ENCODE assay signal across 1 cellular context in the genomic region with DNA sequence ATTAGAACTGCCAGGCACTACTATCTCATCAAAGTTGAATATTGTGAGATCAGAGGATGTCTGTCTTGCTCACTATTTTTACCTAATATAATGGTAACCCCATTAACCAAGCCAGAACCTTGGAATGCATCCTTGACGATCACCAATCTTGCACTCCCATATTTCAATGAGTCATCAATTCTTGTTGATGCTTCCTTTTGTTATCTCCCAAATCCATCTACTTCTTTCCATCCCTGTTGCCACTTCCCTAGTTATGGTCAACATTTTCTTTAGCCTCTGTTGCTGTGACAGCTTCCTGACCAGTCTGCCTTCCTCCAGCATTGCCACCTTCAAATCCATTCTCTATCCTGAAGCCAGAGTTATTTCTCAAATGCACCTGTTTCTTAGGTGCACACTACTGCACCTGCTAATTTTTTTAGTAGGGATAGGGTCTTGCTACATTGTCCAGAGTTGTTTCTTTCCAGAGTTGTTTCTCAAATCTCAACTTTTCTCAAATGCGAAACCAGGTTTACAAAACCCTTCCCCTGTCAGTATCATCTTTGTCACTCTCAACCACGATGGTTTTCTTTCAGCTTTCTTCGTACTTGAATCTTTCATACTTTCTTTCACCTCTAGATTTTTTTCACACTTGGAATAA.
A peak's percentile ranks its signal among the peaks of the same experiment; 100 is the strongest.
TF ChIP-seq lines count a peak whose summit lies in the region.

No MANE protein-coding gene starts in this region.

TF ChIP-seq in K562, 482 proteins besides CTCF, POLR2A, EP300 and RAD21 (continued from another document and continues in another):
- TF ChIP-seq, protein P1, sequence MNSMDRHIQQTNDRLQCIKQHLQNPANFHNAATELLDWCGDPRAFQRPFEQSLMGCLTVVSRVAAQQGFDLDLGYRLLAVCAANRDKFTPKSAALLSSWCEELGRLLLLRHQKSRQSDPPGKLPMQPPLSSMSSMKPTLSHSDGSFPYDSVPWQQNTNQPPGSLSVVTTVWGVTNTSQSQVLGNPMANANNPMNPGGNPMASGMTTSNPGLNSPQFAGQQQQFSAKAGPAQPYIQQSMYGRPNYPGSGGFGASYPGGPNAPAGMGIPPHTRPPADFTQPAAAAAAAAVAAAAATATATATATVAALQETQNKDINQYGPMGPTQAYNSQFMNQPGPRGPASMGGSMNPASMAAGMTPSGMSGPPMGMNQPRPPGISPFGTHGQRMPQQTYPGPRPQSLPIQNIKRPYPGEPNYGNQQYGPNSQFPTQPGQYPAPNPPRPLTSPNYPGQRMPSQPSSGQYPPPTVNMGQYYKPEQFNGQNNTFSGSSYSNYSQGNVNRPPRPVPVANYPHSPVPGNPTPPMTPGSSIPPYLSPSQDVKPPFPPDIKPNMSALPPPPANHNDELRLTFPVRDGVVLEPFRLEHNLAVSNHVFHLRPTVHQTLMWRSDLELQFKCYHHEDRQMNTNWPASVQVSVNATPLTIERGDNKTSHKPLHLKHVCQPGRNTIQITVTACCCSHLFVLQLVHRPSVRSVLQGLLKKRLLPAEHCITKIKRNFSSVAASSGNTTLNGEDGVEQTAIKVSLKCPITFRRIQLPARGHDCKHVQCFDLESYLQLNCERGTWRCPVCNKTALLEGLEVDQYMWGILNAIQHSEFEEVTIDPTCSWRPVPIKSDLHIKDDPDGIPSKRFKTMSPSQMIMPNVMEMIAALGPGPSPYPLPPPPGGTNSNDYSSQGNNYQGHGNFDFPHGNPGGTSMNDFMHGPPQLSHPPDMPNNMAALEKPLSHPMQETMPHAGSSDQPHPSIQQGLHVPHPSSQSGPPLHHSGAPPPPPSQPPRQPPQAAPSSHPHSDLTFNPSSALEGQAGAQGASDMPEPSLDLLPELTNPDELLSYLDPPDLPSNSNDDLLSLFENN (IDR thresholded peaks at IDR 0.05; ENCODE audit: low read depth in 2 of 2, low read length in 2 of 2) = no peak
- TF ChIP-seq PTRF (tag; IDR thresholded peaks at IDR 0.05) (no peak), LARP7 (IDR thresholded peaks at IDR 0.05) (no peak), ZSCAN29 (IDR thresholded peaks at IDR 0.05) (no peak), GTF2B (IDR thresholded peaks at IDR 0.05; ENCODE audit: extremely low read depth, insufficient read length) (no peak), CLOCK (CRISPR knock-in tag; IDR thresholded peaks at IDR 0.05; ENCODE audit: borderline replicate concordance) (no peak), MAFK (IDR thresholded peaks at IDR 0.05; ENCODE audit: low read length) (peak; percentile 83), PHF8 (IDR thresholded peaks at IDR 0.05; ENCODE audit: borderline replicate concordance, low read length) (no peak), ETS2 (tag; IDR thresholded peaks at IDR 0.05; ENCODE audit: borderline replicate concordance, poor library complexity, severe bottlenecking) (no peak), PHF20 (IDR thresholded peaks at IDR 0.05; ENCODE audit: partially characterized antibody) (no peak), ZZZ3 (IDR thresholded peaks at IDR 0.05) (no peak), RB1 (IDR thresholded peaks at IDR 0.05; ENCODE audit: low read depth) (no peak), HDAC3 (IDR thresholded peaks at IDR 0.05; ENCODE audit: borderline replicate concordance, partially characterized antibody) (no peak), ZBTB12 (CRISPR knock-in tag; IDR thresholded peaks at IDR 0.05) (no peak), ZBTB43 (CRISPR knock-in tag; IDR thresholded peaks at IDR 0.05) (no peak), TBP (optimal IDR thresholded peaks at IDR 0.05; ENCODE audit: low read depth, low read length) (no peak), ZNF589 (CRISPR knock-in tag; IDR thresholded peaks at IDR 0.05; ENCODE audit: low read depth) (no peak), ZNF668 (CRISPR knock-in tag; IDR thresholded peaks at IDR 0.05) (no peak), E2F3 (CRISPR knock-in tag; IDR thresholded peaks at IDR 0.05) (no peak), NUFIP1 (IDR thresholded peaks at IDR 0.05; ENCODE audit: partially characterized antibody) (no peak), ID3 (CRISPR knock-in tag; IDR thresholded peaks at IDR 0.05) (no peak), ID3 (tag; IDR thresholded peaks at IDR 0.05) (no peak), ZBTB33 (CRISPR knock-in tag; IDR thresholded peaks at IDR 0.05) (no peak), GABPB1 (CRISPR knock-in tag; IDR thresholded peaks at IDR 0.05) (no peak), TFAP4 (CRISPR knock-in tag; IDR thresholded peaks at IDR 0.05; ENCODE audit: borderline replicate concordance) (no peak), THRB (CRISPR knock-in tag; conservative IDR thresholded peaks at IDR 0.05) (no peak), ZBTB7A (IDR thresholded peaks at IDR 0.05; ENCODE audit: borderline replicate concordance, control insufficient read depth, low read depth, low read length) (no peak), ZFX (CRISPR knock-in tag; IDR thresholded peaks at IDR 0.05) (no peak), FOSL1 (tag; conservative IDR thresholded peaks at IDR 0.05) (peak; percentile 89)
- TF ChIP-seq, protein P2, sequence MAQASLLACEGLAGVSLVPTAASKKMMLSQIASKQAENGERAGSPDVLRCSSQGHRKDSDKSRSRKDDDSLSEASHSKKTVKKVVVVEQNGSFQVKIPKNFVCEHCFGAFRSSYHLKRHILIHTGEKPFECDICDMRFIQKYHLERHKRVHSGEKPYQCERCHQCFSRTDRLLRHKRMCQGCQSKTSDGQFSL (CRISPR knock-in tag; IDR thresholded peaks at IDR 0.05) = no peak
- TF ChIP-seq, protein P2 (tag; IDR thresholded peaks at IDR 0.05) = no peak
- TF ChIP-seq, protein P3, sequence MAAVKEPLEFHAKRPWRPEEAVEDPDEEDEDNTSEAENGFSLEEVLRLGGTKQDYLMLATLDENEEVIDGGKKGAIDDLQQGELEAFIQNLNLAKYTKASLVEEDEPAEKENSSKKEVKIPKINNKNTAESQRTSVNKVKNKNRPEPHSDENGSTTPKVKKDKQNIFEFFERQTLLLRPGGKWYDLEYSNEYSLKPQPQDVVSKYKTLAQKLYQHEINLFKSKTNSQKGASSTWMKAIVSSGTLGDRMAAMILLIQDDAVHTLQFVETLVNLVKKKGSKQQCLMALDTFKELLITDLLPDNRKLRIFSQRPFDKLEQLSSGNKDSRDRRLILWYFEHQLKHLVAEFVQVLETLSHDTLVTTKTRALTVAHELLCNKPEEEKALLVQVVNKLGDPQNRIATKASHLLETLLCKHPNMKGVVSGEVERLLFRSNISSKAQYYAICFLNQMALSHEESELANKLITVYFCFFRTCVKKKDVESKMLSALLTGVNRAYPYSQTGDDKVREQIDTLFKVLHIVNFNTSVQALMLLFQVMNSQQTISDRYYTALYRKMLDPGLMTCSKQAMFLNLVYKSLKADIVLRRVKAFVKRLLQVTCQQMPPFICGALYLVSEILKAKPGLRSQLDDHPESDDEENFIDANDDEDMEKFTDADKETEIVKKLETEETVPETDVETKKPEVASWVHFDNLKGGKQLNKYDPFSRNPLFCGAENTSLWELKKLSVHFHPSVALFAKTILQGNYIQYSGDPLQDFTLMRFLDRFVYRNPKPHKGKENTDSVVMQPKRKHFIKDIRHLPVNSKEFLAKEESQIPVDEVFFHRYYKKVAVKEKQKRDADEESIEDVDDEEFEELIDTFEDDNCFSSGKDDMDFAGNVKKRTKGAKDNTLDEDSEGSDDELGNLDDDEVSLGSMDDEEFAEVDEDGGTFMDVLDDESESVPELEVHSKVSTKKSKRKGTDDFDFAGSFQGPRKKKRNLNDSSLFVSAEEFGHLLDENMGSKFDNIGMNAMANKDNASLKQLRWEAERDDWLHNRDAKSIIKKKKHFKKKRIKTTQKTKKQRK (IDR thresholded peaks at IDR 0.05; ENCODE audit: borderline replicate concordance, low read depth, low read length) = no peak
